Comparison of ENCODE assay signal across 19 cellular contexts in genomic region chr7:155263051-155263450, GRCh38. TPM values are rescaled to one million over a fixed set of nuclear protein-coding genes. Genes with fewer than 3 reads are reported as not detected.
A peak's percentile ranks its signal among the peaks of the same experiment; 100 is the strongest.
DNase-seq lines count a peak whose midpoint lies in the region; ATAC-seq, FAIRE-seq and TF ChIP-seq lines count a peak whose summit lies in the region.
"Had no signal": no experiment of that assay in that cellular context is flagged by ENCODE, and none has a peak within 500 bp of the region (broad histone marks: within the 10 kb centered on the region; RNA-seq: fewer than 3 reads in every experiment).

No MANE protein-coding gene starts in this region.

- H3K36me3 ChIP-seq in H1 (ENCODE audit: control insufficient read depth in 2 of 4, insufficient read depth in 4 of 4, low read length in 3 of 4), result no peaks in the 10 kb centered on the region
- no peaks in the 10 kb centered on the region for H3K36me3 ChIP-seq in upper lobe of right lung
- H3K36me3 ChIP-seq: BLaER1 had no signal

- no peak for FAIRE-seq in H1 (lab: Jason Lieb, UNC)
- FAIRE-seq: HepG2 had no signal

- CTCF ChIA-PET in H1 (lab: Charles Lee; ENCODE audit: partially characterized antibody), result interaction anchor here (0.7 to 2.4 kb wide), 11 partner anchors 10 to 73 kb away, joined by 3 to 9 read pairs (median 4); no protein-coding TSS in a partner anchor

- H4K91ac ChIP-seq in H1 (replicated peaks; ENCODE audit: insufficient read length, low read length), result no peak overlapping the region

- H3K56ac ChIP-seq in H1 (replicated peaks; ENCODE audit: insufficient read length, low read depth, low read length), result no peak overlapping the region

- no peak overlapping the region for H2BK12ac ChIP-seq in H1 (ENCODE audit: low read depth, low read length)

- POLR2A ChIA-PET in H1 (lab: Charles Lee; ENCODE audit: partially characterized antibody), result no interaction called here

- H3K9me3 Mint-ChIP-seq in stimulated activated effector memory CD8-positive, alpha-beta T cell treated with anti-CD3 and anti-CD28 coated beads, Interleukin-12 subunit alpha, Interleukin-12 subunit beta, amount 100 ng/mL, for 72 hours, result no peaks in the 10 kb centered on the region
- no peaks in the 10 kb centered on the region for H3K9me3 Mint-ChIP-seq in activated naive CD4-positive, alpha-beta T cell treated with anti-CD3 and anti-CD28 coated beads, Interleukin-2, amount 50 U/mL, for 72 hours
- H3K9me3 Mint-ChIP-seq: CD4-positive, alpha-beta memory T cell; H9 had no signal

- no peak overlapping the region for H3K18ac ChIP-seq in H1 (ENCODE audit: extremely low read depth, low read length)

- no peak overlapping the region; the same call in 1 of the 2 replicates for H2BK5ac ChIP-seq in H1 (ENCODE audit: low read depth, low read length)

- H3K4me1 ChIP-seq in right cardiac atrium (ENCODE audit: control insufficient read depth, insufficient read depth, low read length) (peaks cover 1% of the 10 kb centered on the region), H1 (replicated peaks in 1 of 4; ENCODE audit: control insufficient read depth in 3 of 4, insufficient read depth in 4 of 4, low read length in 3 of 4) (peaks cover 0 to 1% (median 0%) of the 10 kb centered on the region in 4 experiments; a peak in 2 of 7 replicates), upper lobe of right lung (no peaks in the 10 kb centered on the region)

- 84% methylated on average over 14 of the region's 14 CpGs for WGBS in right cardiac atrium
- WGBS in H1 (ENCODE audit: extremely low coverage in 1 of 2, insufficient coverage in 1 of 2, insufficient read length in 1 of 2, insufficient replicate concordance in 2 of 2, low coverage in 1 of 2, low lambda C conversion rate in 2 of 2, missing lambda C conversion rate in 1 of 2), 2 experiments, result 90% methylated on average over 11 of the region's 14 CpGs; no CpG with 5 or more reads in 1 of the 2 experiments

- ATAC-seq in right cardiac atrium, result no peak
- ATAC-seq in stimulated activated effector memory CD8-positive, alpha-beta T cell treated with anti-CD3 and anti-CD28 coated beads, Interleukin-12 subunit alpha, Interleukin-12 subunit beta, amount 100 ng/mL, for 72 hours, result peak; percentile 38
- peak; percentile 24 for ATAC-seq in upper lobe of right lung
- ATAC-seq in activated naive CD4-positive, alpha-beta T cell treated with anti-CD3 and anti-CD28 coated beads, Interleukin-2, amount 50 U/mL, for 72 hours, result no peak
- ATAC-seq in GM21786 (IDR thresholded peaks at IDR 0.05; ENCODE audit: unreplicated experiment), result no peak
- ATAC-seq: HepG2 had no signal

- H3K4me1 Mint-ChIP-seq in stimulated activated effector memory CD8-positive, alpha-beta T cell treated with anti-CD3 and anti-CD28 coated beads, Interleukin-12 subunit alpha, Interleukin-12 subunit beta, amount 100 ng/mL, for 72 hours, result no peaks in the 10 kb centered on the region
- H3K4me1 Mint-ChIP-seq: CD14-positive monocyte had no signal

- H4K5ac ChIP-seq in H1 (ENCODE audit: insufficient read length, low read depth, low read length), result no peak overlapping the region

- H3K9ac ChIP-seq in H1 (replicated peaks in 1 of 4; ENCODE audit: extremely low read depth in 1 of 4, low read depth in 3 of 4, low read length in 3 of 4), result no peak overlapping the region
- H3K9ac ChIP-seq: BLaER1 had no signal

- H4K20me1 ChIP-seq in H1 (replicated peaks in 1 of 2; ENCODE audit: control insufficient read depth in 1 of 2, insufficient read depth in 2 of 2, low read length in 2 of 2), result peaks cover 0 to 4% of the 10 kb centered on the region in 2 experiments
- H4K20me1 ChIP-seq: BLaER1 had no signal

- H3K79me1 ChIP-seq in H1 (ENCODE audit: low read depth, low read length), result no peaks in the 10 kb centered on the region

- no peaks in the 10 kb centered on the region for H3K36me3 Mint-ChIP-seq in stimulated activated effector memory CD8-positive, alpha-beta T cell treated with anti-CD3 and anti-CD28 coated beads, Interleukin-12 subunit alpha, Interleukin-12 subunit beta, amount 100 ng/mL, for 72 hours
- no peaks in the 10 kb centered on the region for H3K36me3 Mint-ChIP-seq in activated naive CD4-positive, alpha-beta T cell treated with anti-CD3 and anti-CD28 coated beads, Interleukin-2, amount 50 U/mL, for 72 hours
- H3K36me3 Mint-ChIP-seq: CD14-positive monocyte; CD4-positive, alpha-beta memory T cell had no signal

- H3K27me3 ChIP-seq in right cardiac atrium (ENCODE audit: control insufficient read depth, insufficient read depth), result no peaks in the 10 kb centered on the region
- H3K27me3 ChIP-seq in H1 (replicated peaks in 1 of 4; ENCODE audit: control insufficient read depth in 3 of 4, extremely low read depth in 1 of 4, insufficient read depth in 3 of 4, low read length in 3 of 4), result no peaks in the 10 kb centered on the region
- peaks cover 14% of the 10 kb centered on the region for H3K27me3 ChIP-seq in upper lobe of right lung
- H3K27me3 ChIP-seq: BLaER1 had no signal

- 0 out of 2 replicates have a peak overlapping the region, but pooled peaks have one; percentile 11 for H4K8ac ChIP-seq in H1 (ENCODE audit: extremely low read depth, insufficient read depth, low read length)

- TF ChIP-seq POLR2A in H1 (IDR thresholded peaks at IDR 0.05; ENCODE audit: control extremely low read depth in 1 of 2, low read depth in 2 of 2, low read length in 2 of 2), result no peak

- H3K4me3 Mint-ChIP-seq in stimulated activated effector memory CD8-positive, alpha-beta T cell treated with anti-CD3 and anti-CD28 coated beads, Interleukin-12 subunit alpha, Interleukin-12 subunit beta, amount 100 ng/mL, for 72 hours, result no peak overlapping the region
- H3K4me3 Mint-ChIP-seq: CD14-positive monocyte; CD4-positive, alpha-beta memory T cell; H9 had no signal

- H3K14ac ChIP-seq in H1 (ENCODE audit: insufficient read length), result no peak overlapping the region

- H3K4me3 ChIP-seq in right cardiac atrium (ENCODE audit: low read length) (no peak overlapping the region), H1 (ENCODE audit: extremely low read depth in 1 of 4, insufficient read depth in 2 of 4, low read depth in 3 of 4, low read length in 4 of 4) (no peak overlapping the region), upper lobe of right lung (no peak overlapping the region)
- H3K4me3 ChIP-seq: BLaER1 had no signal

- H3K23ac ChIP-seq in H1 (ENCODE audit: insufficient read length), result no peak overlapping the region

- no peak overlapping the region for H3K4me2 ChIP-seq in H1 (ENCODE audit: insufficient read depth in 1 of 2, low read depth in 2 of 2, low read length in 2 of 2)
- H3K4me2 ChIP-seq: BLaER1 had no signal

- no peak overlapping the region for H2AFZ ChIP-seq in H1 (ENCODE audit: low read length)

- peaks cover 7% of the 10 kb centered on the region; the same call in 1 of the 2 replicates for H3K23me2 ChIP-seq in H1 (ENCODE audit: low read depth, low read length)

- TF ChIP-seq CTCF in H1 (IDR thresholded peaks at IDR 0.05; ENCODE audit: control extremely low read depth in 1 of 3, insufficient read depth in 1 of 3, low read depth in 1 of 3, low read length in 3 of 3), result no peak
- TF ChIP-seq CTCF in upper lobe of right lung (IDR thresholded peaks at IDR 0.05), result no peak

- intact Hi-C loops in cardiac septum (cut with DNase I), result no loop called here
- intact Hi-C loops in right cardiac atrium (cut with DNase I), result no loop called here
- intact Hi-C loops in upper lobe of right lung (cut with DNase I), result no loop called here

- no peak overlapping the region for H2BK15ac ChIP-seq in H1 (ENCODE audit: low read length)

- TF ChIP-seq EP300 in H1 (IDR thresholded peaks at IDR 0.05; ENCODE audit: borderline replicate concordance in 1 of 2, low read depth in 2 of 2, low read length in 2 of 2), result no peak

- no peak for TF ChIP-seq RAD21 in H1 (IDR thresholded peaks at IDR 0.05 in 1 of 2, conservative IDR thresholded peaks at IDR 0.05 in 1 of 2; ENCODE audit: low read depth in 2 of 2, low read length in 2 of 2)

- no peak overlapping the region for H3K4ac ChIP-seq in H1 (replicated peaks; ENCODE audit: insufficient read length, low read depth, low read length)

- no peak overlapping the region for H2AK5ac ChIP-seq in H1 (ENCODE audit: low read depth, low read length)

- DNase-seq in cardiac septum (ENCODE audit: low spot score) (peak; percentile 74), right cardiac atrium (no peak), H1 (ENCODE audit: low read depth in 1 of 2, low spot score in 2 of 2) (no peak), upper lobe of right lung (peak; percentile 51), caudate nucleus (lab: John Stamatoyannopoulos, UW) (no peak)
- DNase-seq in stimulated activated effector memory CD8-positive, alpha-beta T cell treated with anti-CD3 and anti-CD28 coated beads, Interleukin-12 subunit alpha, Interleukin-12 subunit beta, amount 100 ng/mL, for 72 hours (ENCODE audit: low spot score in 2 of 2), result no peak
- DNase-seq in activated naive CD4-positive, alpha-beta T cell treated with anti-CD3 and anti-CD28 coated beads, Interleukin-2, amount 50 U/mL, for 72 hours (ENCODE audit: low spot score in 2 of 2), result no peak
- DNase-seq: 8988T; Calu3; CD4-positive, alpha-beta memory T cell; DMS53; DND-41; EL; GOT3; H9 had no signal

- no peaks in the 10 kb centered on the region for H3K79me2 ChIP-seq in H1 (ENCODE audit: control insufficient read depth in 1 of 2, insufficient read depth in 2 of 2, low read length in 2 of 2)

- no peak overlapping the region for H3K27ac ChIP-seq in right cardiac atrium (ENCODE audit: low read length)
- H3K27ac ChIP-seq in H1 (ENCODE audit: low read depth, low read length), result no peak overlapping the region
- H3K27ac ChIP-seq in upper lobe of right lung, result no peak overlapping the region
- H3K27ac ChIP-seq in caudate nucleus (ENCODE audit: low read depth, low read length), result no peak overlapping the region
- H3K27ac ChIP-seq: BLaER1 had no signal

- no peak overlapping the region for H2BK120ac ChIP-seq in H1 (replicated peaks; ENCODE audit: low read depth, low read length)

- no peak overlapping the region for H2BK20ac ChIP-seq in H1 (ENCODE audit: low read length)

- H3K9me3 ChIP-seq in right cardiac atrium (ENCODE audit: control insufficient read depth, low read length) (no peaks in the 10 kb centered on the region), H1 (ENCODE audit: insufficient read depth in 2 of 2, low read depth in 1 of 2, low read length in 1 of 2) (no peaks in the 10 kb centered on the region; a peak in 1 of 4 replicates), upper lobe of right lung (no peaks in the 10 kb centered on the region)
- H3K9me3 ChIP-seq: BLaER1 had no signal

- H3K27ac Mint-ChIP-seq in stimulated activated effector memory CD8-positive, alpha-beta T cell treated with anti-CD3 and anti-CD28 coated beads, Interleukin-12 subunit alpha, Interleukin-12 subunit beta, amount 100 ng/mL, for 72 hours, result no peak overlapping the region
- no peak overlapping the region for H3K27ac Mint-ChIP-seq in activated naive CD4-positive, alpha-beta T cell treated with anti-CD3 and anti-CD28 coated beads, Interleukin-2, amount 50 U/mL, for 72 hours
- H3K27ac Mint-ChIP-seq: CD4-positive, alpha-beta memory T cell had no signal

RNA-seq across cellular contexts. Expression of gene INSIG1, which starts 34.6 kb away (rescaled TPM):
- total RNA-seq in cardiac septum (15.2 TPM), right cardiac atrium (10 to 100 TPM; 14.1 to 19.6 (median 15.5) TPM), upper lobe of right lung (90.7 TPM)
- polyA plus RNA-seq in right cardiac atrium (21.5 TPM), H1 (2011; rRNA removed) (58.4 and 68.1 TPM in 2 replicates)
- total RNA-seq in H1 (2021; fragmentation: NEBNext Ultra II Directional; extraction: Animal tissue kit (Norgen Biotek cat#: 25700)), result 40.0 and 44.7 TPM in 2 replicates
- polyA plus RNA-seq in H1 (2011; cell fraction: cytosol; rRNA removed), result 47.8 TPM
- 41.8 TPM for polyA plus RNA-seq in H1 (2011; cell fraction: nucleus; rRNA removed)
- polyA plus RNA-seq in H1 (2012, experiment 1 of 2), result 32.4 to 45.3 TPM (median 36.5 TPM) in 4 replicates
- 27.0 TPM for polyA plus RNA-seq in H1 (2012, experiment 2 of 2)
- polyA plus RNA-seq in H1 (2013, experiment 1 of 2), result 102 TPM
- 129 TPM for polyA plus RNA-seq in H1 (2013, experiment 2 of 2)
- 42.3 and 43.0 TPM in 2 replicates for polyA minus RNA-seq in H1 (2011; rRNA and poly(A)+ RNA removed)
- 48.4 TPM for polyA minus RNA-seq in H1 (2011; cell fraction: cytosol; rRNA and poly(A)+ RNA removed)
- 47.7 TPM for polyA minus RNA-seq in H1 (2011; cell fraction: nucleus; rRNA and poly(A)+ RNA removed)
- total RNA-seq in activated naive CD4-positive, alpha-beta T cell treated with anti-CD3 and anti-CD28 coated beads, Interleukin-2, amount 50 U/mL, for 72 hours, result 10 to 100 TPM; 68.9 to 94.0 TPM

Comparison
In these comparisons a context has a peak if more than half of its experiments do, and no peak if none do; other contexts are left out.
1. DNase-seq: peak in cardiac septum (single experiment) and upper lobe of right lung (single experiment); none in right cardiac atrium (0 of 3), H1 (0 of 2), stimulated activated effector memory CD8-positive, alpha-beta T cell treated with anti-CD3 and anti-CD28 coated beads, Interleukin-12 subunit alpha, Interleukin-12 subunit beta, amount 100 ng/mL, for 72 hours (0 of 2), activated naive CD4-positive, alpha-beta T cell treated with anti-CD3 and anti-CD28 coated beads, Interleukin-2, amount 50 U/mL, for 72 hours (0 of 2) and caudate nucleus (0 of 61).
2. ATAC-seq: peak in stimulated activated effector memory CD8-positive, alpha-beta T cell treated with anti-CD3 and anti-CD28 coated beads, Interleukin-12 subunit alpha, Interleukin-12 subunit beta, amount 100 ng/mL, for 72 hours (single experiment) and upper lobe of right lung (single experiment); none in right cardiac atrium (0 of 2), activated naive CD4-positive, alpha-beta T cell treated with anti-CD3 and anti-CD28 coated beads, Interleukin-2, amount 50 U/mL, for 72 hours (0 of 2) and GM21786 (single experiment).